Comparison of ENCODE assay signal across 10 cellular contexts in the genomic region with DNA sequence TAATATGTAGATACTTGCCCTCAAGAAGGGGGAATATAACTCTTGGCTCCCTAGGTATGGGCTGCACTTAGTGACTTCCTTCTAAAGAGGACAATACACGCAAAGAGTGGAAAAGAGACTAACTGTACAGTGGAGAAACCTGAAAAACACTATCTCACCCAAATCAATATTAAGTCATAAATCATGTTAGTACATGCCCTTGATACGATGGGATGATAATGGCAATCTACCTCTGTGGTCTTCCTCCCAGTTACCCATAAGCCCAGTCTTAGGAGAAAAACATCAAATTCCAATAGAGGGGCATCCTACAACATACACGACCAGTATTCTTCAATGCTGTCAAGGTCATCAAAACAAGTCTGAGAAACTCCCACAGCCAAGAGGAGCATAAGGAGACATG. TPM values are rescaled to one million over a fixed set of nuclear protein-coding genes. Genes with fewer than 3 reads are reported as not detected.
A peak's percentile ranks its signal among the peaks of the same experiment; 100 is the strongest.
DNase-seq lines count a peak whose midpoint lies in the region; ATAC-seq and TF ChIP-seq lines count a peak whose summit lies in the region.
"Had no signal": no experiment of that assay in that cellular context is flagged by ENCODE, and none has a peak within 500 bp of the region (broad histone marks: within the 10 kb centered on the region; RNA-seq: fewer than 3 reads in every experiment).

No MANE protein-coding gene starts in this region.

- H3K4me1 Mint-ChIP-seq in activated T-cell treated with anti-CD3 and anti-CD28 coated beads, Interleukin-2, amount 50 U/mL, for 24 hours (ENCODE audit: low read depth) = peaks cover 71% of the 10 kb centered on the region
- peaks cover 54% of the 10 kb centered on the region for H3K4me1 Mint-ChIP-seq in activated naive CD8-positive, alpha-beta T cell treated with anti-CD3 and anti-CD28 coated beads for 36 hours

- no peaks in the 10 kb centered on the region for H3K27me3 Mint-ChIP-seq in activated T-cell treated with anti-CD3 and anti-CD28 coated beads, Interleukin-2, amount 50 U/mL, for 24 hours
- no peaks in the 10 kb centered on the region for H3K27me3 Mint-ChIP-seq in activated naive CD8-positive, alpha-beta T cell treated with anti-CD3 and anti-CD28 coated beads for 36 hours

- H3K4me3 ChIP-seq in kidney epithelial cell (ENCODE audit: low read depth, low read length) (peak overlapping the region; percentile 62), tibial artery (peak overlapping the region; percentile 71)

- H3K4me1 ChIP-seq in tibial artery = peaks cover 6 to 48% (median 27%) of the 10 kb centered on the region in 4 donors

- intact Hi-C loops in tibial artery (cut with DNase I; ENCODE audit: low total_unique reads) = loop anchor here (10.0 kb wide), 2 partner anchors 113 to 183 kb away; partner anchors contain the start of gene TRIM39

- H3K27ac Mint-ChIP-seq in activated T-cell treated with anti-CD3 and anti-CD28 coated beads, Interleukin-2, amount 50 U/mL, for 24 hours = peak overlapping the region; percentile 99
- peak overlapping the region; percentile 99 for H3K27ac Mint-ChIP-seq in activated naive CD8-positive, alpha-beta T cell treated with anti-CD3 and anti-CD28 coated beads for 36 hours

- H3K4me3 Mint-ChIP-seq in activated T-cell treated with anti-CD3 and anti-CD28 coated beads, Interleukin-2, amount 50 U/mL, for 24 hours = peak overlapping the region; percentile 92
- H3K4me3 Mint-ChIP-seq in activated naive CD8-positive, alpha-beta T cell treated with anti-CD3 and anti-CD28 coated beads for 36 hours = peak overlapping the region; percentile 98

- H3K27ac ChIP-seq in tibial artery = no peak overlapping the region

- no peaks in the 10 kb centered on the region for H3K9me3 Mint-ChIP-seq in activated T-cell treated with anti-CD3 and anti-CD28 coated beads, Interleukin-2, amount 50 U/mL, for 24 hours
- H3K9me3 Mint-ChIP-seq in activated naive CD8-positive, alpha-beta T cell treated with anti-CD3 and anti-CD28 coated beads for 36 hours = no peaks in the 10 kb centered on the region

- H3K36me3 ChIP-seq in kidney epithelial cell (ENCODE audit: control insufficient read depth, insufficient read depth, low read length) (no peaks in the 10 kb centered on the region), tibial artery (no peaks in the 10 kb centered on the region)

- no peaks in the 10 kb centered on the region for H3K9me3 ChIP-seq in tibial artery

- H3K27me3 ChIP-seq in kidney epithelial cell (ENCODE audit: control insufficient read depth, insufficient read depth, low read length) = no peaks in the 10 kb centered on the region
- no peaks in the 10 kb centered on the region for H3K27me3 ChIP-seq in tibial artery

- DNase-seq in activated T-cell treated with anti-CD3 and anti-CD28 coated beads, Interleukin-2, amount 50 U/mL, for 24 hours = no peak
- no peak for DNase-seq in activated T-cell treated with anti-CD3 and anti-CD28 coated beads for 4 hours
- DNase-seq in activated naive CD8-positive, alpha-beta T cell treated with anti-CD3 and anti-CD28 coated beads for 36 hours = no peak
- no peak for DNase-seq in kidney epithelial cell (ENCODE audit: low read depth)
- no peak for DNase-seq in tibial artery
- no peak for DNase-seq in COLO668 (lab: John Stamatoyannopoulos, UW; ENCODE audit: unreplicated experiment)
- DNase-seq in activated CD4-positive, CD25-positive, alpha-beta regulatory T cell (lab: John Stamatoyannopoulos, UW) = no peak

- TF ChIP-seq CTCF in kidney epithelial cell (IDR thresholded peaks at IDR 0.05; ENCODE audit: insufficient read depth, low read length, poor library complexity, severe bottlenecking) = no peak
- TF ChIP-seq CTCF in tibial artery (IDR thresholded peaks at IDR 0.05) = no peak

- no peak for ATAC-seq in GM18873 (IDR thresholded peaks at IDR 0.05; ENCODE audit: low FRiP score, unreplicated experiment)
- ATAC-seq: activated CD4-positive, CD25-positive, alpha-beta regulatory T cell treated with anti-CD3 and anti-CD28 coated beads, Interleukin-2, amount 50 U/mL, for 24 hours had no signal

- peaks cover 52% of the 10 kb centered on the region for H3K36me3 Mint-ChIP-seq in activated T-cell treated with anti-CD3 and anti-CD28 coated beads, Interleukin-2, amount 50 U/mL, for 24 hours (ENCODE audit: low read depth)
- peaks cover 27% of the 10 kb centered on the region for H3K36me3 Mint-ChIP-seq in activated naive CD8-positive, alpha-beta T cell treated with anti-CD3 and anti-CD28 coated beads for 36 hours

RNA-seq across cellular contexts. Expression of gene TRIM26, which starts 1.3 kb away (rescaled TPM):
- total RNA-seq in activated naive CD8-positive, alpha-beta T cell treated with anti-CD3 and anti-CD28 coated beads for 36 hours = 10 to 100 TPM; 68.6 to 70.2 TPM
- total RNA-seq in kidney epithelial cell = 40.3 and 42.0 TPM in 2 replicates

RNA-seq across cellular contexts. Expression of gene TRIM15, which starts 48.6 kb away (rescaled TPM):
- total RNA-seq in activated naive CD8-positive, alpha-beta T cell treated with anti-CD3 and anti-CD28 coated beads for 36 hours = under 1 TPM in 1 of 2 experiments, not detected in 1; 0.29 TPM
- not detected in 2 replicates for total RNA-seq in kidney epithelial cell
- total RNA-seq: mesenteric fat pad had no signal

RNA-seq across cellular contexts. Expression of gene TRIM10, which starts 50.9 kb away (rescaled TPM):
- not detected for total RNA-seq in activated naive CD8-positive, alpha-beta T cell treated with anti-CD3 and anti-CD28 coated beads for 36 hours
- total RNA-seq in kidney epithelial cell = not detected in 2 replicates
- total RNA-seq: mesenteric fat pad had no signal
